In the genomic region with DNA sequence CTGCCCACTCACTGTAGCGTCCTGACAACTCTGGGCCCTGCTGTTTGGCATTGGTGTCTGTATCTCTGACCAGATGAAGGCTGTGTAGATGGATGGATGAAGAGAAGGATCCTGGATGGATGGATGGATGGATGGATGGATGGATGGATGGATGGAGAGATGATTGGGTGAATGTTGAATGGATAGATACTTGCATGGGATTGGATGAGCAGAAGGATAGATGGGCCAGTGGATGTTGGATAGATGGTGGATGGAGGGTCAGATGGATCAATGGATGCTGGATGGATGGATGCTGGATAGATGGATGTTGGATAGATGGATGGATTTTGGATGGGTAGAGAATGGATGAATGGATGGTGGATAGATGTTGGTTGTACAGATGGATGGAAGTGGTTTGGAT, we compare ENCODE assay signal across 28 cellular contexts.
"Had no signal": no experiment of that assay in that cellular context is flagged by ENCODE, and none has a peak within 500 bp of the region (broad histone marks: within the 10 kb centered on the region; RNA-seq: fewer than 3 reads in every experiment).

No MANE protein-coding gene starts in this region.

- DNase-seq: hypothalamus; immature natural killer cell; left ventricle myocardium inferior; mesendoderm; naive B cell; natural killer cell; retina; sigmoid colon; small intestine; stimulated activated CD4-positive, alpha-beta T cell treated with anti-CD3 and anti-CD28 coated beads, Interleukin-2, amount 100 ng/mL, for 48 hours; stimulated activated CD4-positive, alpha-beta T cell treated with anti-CD3 and anti-CD28 coated beads, Interleukin-4, amount 100 ng/mL, for 4 hours; stimulated activated CD8-positive, alpha-beta memory T cell treated with anti-CD3 and anti-CD28 coated beads, Interleukin-4, amount 100 ng/mL, for 48 hours; stimulated activated naive CD4-positive, alpha-beta T cell treated with Interleukin-2 at 50 U/mL for 16 hours; stimulated activated naive CD8-positive, alpha-beta T cell treated with anti-CD3 and anti-CD28 coated beads, Interleukin-15, amount 100 ng/mL, for 72 hours; testis; thyroid gland; transverse colon; upper lobe of left lung had no signal

- H3K36me3 Mint-ChIP-seq: immature natural killer cell; mesothelial cell of epicardium; naive B cell; natural killer cell; stimulated activated memory B cell treated with anti-CD40 and anti-IgM and Interleukin-4, amounts not matched to agents 10 μg/mL and 1 μg/mL and 100 μg/mL, for 72 hours had no signal

- H3K27me3 ChIP-seq: heart left ventricle, pancreas, sigmoid colon, testis, thyroid gland, transverse colon, upper lobe of left lung had no signal

- H3K27me3 Mint-ChIP-seq: stimulated activated naive CD8-positive, alpha-beta T cell treated with anti-CD3 and anti-CD28 coated beads, Interleukin-15, amount 100 ng/mL, for 72 hours had no signal

- H3K9me3 Mint-ChIP-seq: immature natural killer cell; mesothelial cell of epicardium; naive B cell; natural killer cell; nephron progenitor cell; stimulated activated memory B cell treated with anti-CD40 and anti-IgM and Interleukin-4, amounts not matched to agents 10 μg/mL and 1 μg/mL and 100 μg/mL, for 72 hours; stimulated activated naive CD8-positive, alpha-beta T cell treated with anti-CD3 and anti-CD28 coated beads, Interleukin-15, amount 100 ng/mL, for 72 hours had no signal

- H3K4me1 ChIP-seq: thyroid gland had no signal

- H3K4me3 ChIP-seq: heart left ventricle, left ventricle myocardium inferior, lung, pancreas, prostate gland, sigmoid colon, spleen, testis, thyroid gland, transverse colon, upper lobe of left lung had no signal

- H3K4me3 Mint-ChIP-seq: immature natural killer cell; mesothelial cell of epicardium; natural killer cell; nephron progenitor cell; stimulated activated memory B cell treated with anti-CD40 and anti-IgM and Interleukin-4, amounts not matched to agents 10 μg/mL and 1 μg/mL and 100 μg/mL, for 72 hours; stimulated activated naive CD8-positive, alpha-beta T cell treated with anti-CD3 and anti-CD28 coated beads, Interleukin-15, amount 100 ng/mL, for 72 hours had no signal

- H3K27ac ChIP-seq: heart left ventricle, left ventricle myocardium inferior, pancreas, prostate gland, sigmoid colon, spleen, testis, thyroid gland, transverse colon, upper lobe of left lung had no signal

- H3K4me1 Mint-ChIP-seq: immature natural killer cell; naive B cell; natural killer cell; stimulated activated memory B cell treated with anti-CD40 and anti-IgM and Interleukin-4, amounts not matched to agents 10 μg/mL and 1 μg/mL and 100 μg/mL, for 72 hours had no signal

- H3K27ac Mint-ChIP-seq: immature natural killer cell; mesothelial cell of epicardium; naive B cell; natural killer cell; nephron progenitor cell; stimulated activated memory B cell treated with anti-CD40 and anti-IgM and Interleukin-4, amounts not matched to agents 10 μg/mL and 1 μg/mL and 100 μg/mL, for 72 hours; stimulated activated naive CD8-positive, alpha-beta T cell treated with anti-CD3 and anti-CD28 coated beads, Interleukin-15, amount 100 ng/mL, for 72 hours had no signal

- H3K36me3 ChIP-seq: heart left ventricle, left ventricle myocardium inferior, pancreas, prostate gland, sigmoid colon, spleen, thyroid gland, transverse colon, upper lobe of left lung had no signal

- H3K9me3 ChIP-seq: heart left ventricle, left ventricle myocardium inferior, pancreas, prostate gland, sigmoid colon, spleen, testis, thyroid gland, transverse colon, upper lobe of left lung had no signal

- ATAC-seq: heart left ventricle; natural killer cell; pancreas; right cardiac atrium; stimulated activated memory B cell treated with anti-CD40 and anti-IgM and Interleukin-4, amounts not matched to agents 10 μg/mL and 1 μg/mL and 100 μg/mL, for 72 hours; stimulated activated naive CD8-positive, alpha-beta T cell treated with anti-CD3 and anti-CD28 coated beads, Interleukin-15, amount 100 ng/mL, for 72 hours had no signal

- FAIRE-seq: islet of Langerhans, pancreas, small intestine had no signal
